Comparison of ENCODE assay signal across 29 cellular contexts in the genomic region with DNA sequence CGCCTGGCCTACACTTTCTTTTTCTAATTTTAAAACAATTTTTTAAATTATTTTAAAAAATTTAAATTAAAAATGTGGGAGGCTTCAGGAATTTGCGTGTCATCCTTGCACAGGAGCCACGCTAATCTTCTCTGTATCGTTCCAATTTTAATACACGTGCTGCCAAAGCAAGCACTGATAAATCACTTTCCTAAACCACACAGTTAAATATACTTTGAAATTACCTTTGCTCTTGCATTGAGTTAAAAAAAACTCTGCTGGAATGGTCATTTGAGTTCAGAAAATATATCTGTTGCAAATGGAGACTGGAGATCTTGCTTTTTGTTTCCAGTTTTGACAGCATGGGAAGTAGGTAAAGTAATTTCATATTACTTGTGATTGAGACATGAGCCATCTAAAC. TPM values are rescaled to one million over a fixed set of nuclear protein-coding genes. Genes with fewer than 3 reads are reported as not detected.
"Had no signal": no experiment of that assay in that cellular context is flagged by ENCODE, and none has a peak within 500 bp of the region (broad histone marks: within the 10 kb centered on the region; RNA-seq: fewer than 3 reads in every experiment).

No MANE protein-coding gene starts in this region.

- H3K4me3 Mint-ChIP-seq: dendritic cell treated with granulocyte-macrophage colony-stimulating factor and Interleukin-4, amounts not matched to agents 40 ng/mL and 50 ng/mL, for 4 days; effector memory CD8-positive, alpha-beta T cell; endodermal cell had no signal

- H3K9me3 Mint-ChIP-seq: dendritic cell treated with granulocyte-macrophage colony-stimulating factor and Interleukin-4, amounts not matched to agents 40 ng/mL and 50 ng/mL, for 4 days; effector memory CD8-positive, alpha-beta T cell; endodermal cell had no signal

- H3K9me3 ChIP-seq: colonic mucosa, esophagus muscularis mucosa, esophagus squamous epithelium, gastrocnemius medialis, gastroesophageal sphincter, heart left ventricle had no signal

- H3K27me3 ChIP-seq: colonic mucosa, dorsolateral prefrontal cortex, esophagus muscularis mucosa, esophagus squamous epithelium, gastrocnemius medialis, heart left ventricle had no signal

- H3K27ac Mint-ChIP-seq: dendritic cell treated with granulocyte-macrophage colony-stimulating factor and Interleukin-4, amounts not matched to agents 40 ng/mL and 50 ng/mL, for 4 days; effector memory CD8-positive, alpha-beta T cell; endodermal cell had no signal

- ATAC-seq: effector memory CD8-positive, alpha-beta T cell; esophagus mucosa; foreskin keratinocyte; gastrocnemius medialis; gastroesophageal sphincter; heart left ventricle had no signal

- H3K27ac ChIP-seq: colonic mucosa, coronary artery, epithelial cell of prostate, esophagus muscularis mucosa, esophagus squamous epithelium, foreskin keratinocyte, gastrocnemius medialis, gastroesophageal sphincter, heart left ventricle had no signal

- H3K4me1 ChIP-seq: colonic mucosa, esophagus muscularis mucosa, esophagus squamous epithelium, foreskin keratinocyte, gastrocnemius medialis, gastroesophageal sphincter, heart left ventricle had no signal

- FAIRE-seq: colon, endometrium, endothelial cell of umbilical vein, frontal cortex had no signal

- DNase-seq: colonic mucosa; cortex of kidney; dermis blood vessel endothelial cell; dorsolateral prefrontal cortex; effector CD4-positive, alpha-beta T cell; effector CD8-positive, alpha-beta T cell; effector memory CD4-positive, alpha-beta T cell; effector memory CD8-positive, alpha-beta T cell; endodermal cell; erythroblast; esophagus squamous epithelium; foreskin fibroblast; foreskin keratinocyte; foreskin melanocyte; gastrocnemius medialis; glutamatergic neuron; head of caudate nucleus; heart left ventricle had no signal

- H3K4me3 ChIP-seq: colonic mucosa, coronary artery, dorsolateral prefrontal cortex, esophagus muscularis mucosa, esophagus squamous epithelium, gastrocnemius medialis, gastroesophageal sphincter, heart left ventricle had no signal

- H3K36me3 ChIP-seq: colonic mucosa, esophagus squamous epithelium had no signal

RNA-seq across cellular contexts. Expression of gene GATM, which starts 23.6 kb away (rescaled TPM):
- total RNA-seq: glomerular endothelial cell had no signal
